16 cellular contexts compared by ENCODE assay signal in the genomic region with DNA sequence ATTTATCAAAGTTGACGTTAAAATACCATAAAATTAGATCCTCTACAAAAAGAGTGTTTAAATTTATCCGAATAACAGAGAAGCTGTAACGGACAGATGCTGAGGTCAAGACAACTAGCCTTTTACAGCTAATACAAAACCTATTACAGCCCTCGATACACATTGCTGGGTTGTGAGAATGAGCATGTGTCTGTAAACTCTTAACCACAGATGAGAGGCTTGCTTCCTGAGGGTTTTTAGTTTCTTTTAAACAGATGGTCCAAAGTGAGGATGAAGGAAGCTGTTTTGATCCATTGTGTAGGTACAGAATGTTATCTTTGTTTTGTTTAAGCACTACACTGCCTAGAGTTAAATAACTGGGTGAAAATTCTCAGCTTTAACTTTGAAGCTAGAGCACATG.
DNase-seq lines count a peak whose midpoint lies in the region; ATAC-seq, FAIRE-seq and TF ChIP-seq lines count a peak whose summit lies in the region.
"Had no signal": no experiment of that assay in that cellular context is flagged by ENCODE, and none has a peak within 500 bp of the region (broad histone marks: within the 10 kb centered on the region; RNA-seq: fewer than 3 reads in every experiment).

No MANE protein-coding gene starts in this region.

- peak overlapping the region; percentile 43 for H3K4me3 Mint-ChIP-seq in glutamatergic neuron (ENCODE audit: unreplicated experiment)
- H3K4me3 Mint-ChIP-seq: activated CD4-positive, alpha-beta T cell treated with anti-CD3 and anti-CD28 coated beads, Interleukin-2, amount 10 ng/mL, durations not matched to agents 7 days and 5 days; activated T-helper 17 cell treated with anti-CD3 and anti-CD28 coated beads, Interleukin-2, amount 50 U/mL, for 72 hours; stimulated activated effector memory CD8-positive, alpha-beta T cell treated with anti-CD3 and anti-CD28 coated beads, Interleukin-12 subunit alpha, Interleukin-12 subunit beta, amount 100 ng/mL, for 72 hours; T-helper 2 cell treated with Interferon-gamma antibody and Interleukin-4, amounts not matched to agents 5 μg/mL and 100 μg/mL, for 36 hours had no signal

- no peaks in the 10 kb centered on the region for H3K27me3 Mint-ChIP-seq in glutamatergic neuron (ENCODE audit: unreplicated experiment)
- H3K27me3 Mint-ChIP-seq: activated CD4-positive, alpha-beta T cell treated with anti-CD3 and anti-CD28 coated beads, Interleukin-2, amount 10 ng/mL, durations not matched to agents 7 days and 5 days had no signal

- H3K4me1 Mint-ChIP-seq in glutamatergic neuron (ENCODE audit: low read depth, unreplicated experiment): peaks cover 65% of the 10 kb centered on the region
- H3K4me1 Mint-ChIP-seq: activated T-helper 17 cell treated with anti-CD3 and anti-CD28 coated beads, Interleukin-2, amount 50 U/mL, for 72 hours; stimulated activated effector memory CD8-positive, alpha-beta T cell treated with anti-CD3 and anti-CD28 coated beads, Interleukin-12 subunit alpha, Interleukin-12 subunit beta, amount 100 ng/mL, for 72 hours had no signal

- DNase-seq in GM18507 (ENCODE audit: extremely low spot score, insufficient read length, low read depth): no peak
- DNase-seq in NCI-H82 treated with DMSO at 0.1 percent for 48 hours (lab: John Stamatoyannopoulos, UW; ENCODE audit: unreplicated experiment): peak; percentile 90
- DNase-seq in glutamatergic neuron: no peak
- DNase-seq in SHP77 (lab: John Stamatoyannopoulos, UW): no peak
- no peak for DNase-seq in urothelium cell line (ENCODE audit: low spot score)
- no peak for DNase-seq in left lung
- no peak for DNase-seq in GM10248 (ENCODE audit: extremely low spot score)
- DNase-seq: activated CD4-positive, alpha-beta T cell treated with anti-CD3 and anti-CD28 coated beads, Interleukin-2, amount 10 ng/mL, durations not matched to agents 7 days and 5 days; anterior cingulate cortex; BE2C; retina; stimulated activated CD4-positive, alpha-beta T cell treated with anti-CD3 and anti-CD28 coated beads, Interleukin-2, amount 100 ng/mL, for 48 hours had no signal

- peak overlapping the region; percentile 94 for H3K27ac Mint-ChIP-seq in glutamatergic neuron (ENCODE audit: unreplicated experiment)
- H3K27ac Mint-ChIP-seq: activated CD4-positive, alpha-beta T cell treated with anti-CD3 and anti-CD28 coated beads, Interleukin-2, amount 10 ng/mL, durations not matched to agents 7 days and 5 days; activated T-helper 17 cell treated with anti-CD3 and anti-CD28 coated beads, Interleukin-2, amount 50 U/mL, for 72 hours; stimulated activated effector memory CD8-positive, alpha-beta T cell treated with anti-CD3 and anti-CD28 coated beads, Interleukin-12 subunit alpha, Interleukin-12 subunit beta, amount 100 ng/mL, for 72 hours; T-helper 2 cell treated with Interferon-gamma antibody and Interleukin-4, amounts not matched to agents 5 μg/mL and 100 μg/mL, for 36 hours had no signal

- H3K4me1 ChIP-seq in left lung: no peaks in the 10 kb centered on the region

- POLR2A ChIA-PET in GM10248 (lab: Yijun Ruan, JAX): no interaction called here

- H3K9me3 Mint-ChIP-seq in glutamatergic neuron (ENCODE audit: unreplicated experiment): peaks cover 10% of the 10 kb centered on the region
- H3K9me3 Mint-ChIP-seq: activated CD4-positive, alpha-beta T cell treated with anti-CD3 and anti-CD28 coated beads, Interleukin-2, amount 10 ng/mL, durations not matched to agents 7 days and 5 days; activated T-helper 17 cell treated with anti-CD3 and anti-CD28 coated beads, Interleukin-2, amount 50 U/mL, for 72 hours; stimulated activated effector memory CD8-positive, alpha-beta T cell treated with anti-CD3 and anti-CD28 coated beads, Interleukin-12 subunit alpha, Interleukin-12 subunit beta, amount 100 ng/mL, for 72 hours; T-helper 2 cell treated with Interferon-gamma antibody and Interleukin-4, amounts not matched to agents 5 μg/mL and 100 μg/mL, for 36 hours had no signal

- intact Hi-C loops in left lung (cut with DNase I): no loop called here

- FAIRE-seq in GM18507 (lab: Jason Lieb, UNC): peak; percentile 76
- FAIRE-seq in urothelium cell line (lab: Jason Lieb, UNC): no peak

- H3K4me3 ChIP-seq in left lung: no peak overlapping the region

- TF ChIP-seq CTCF in glutamatergic neuron (IDR thresholded peaks at IDR 0.05; ENCODE audit: partially characterized antibody, unreplicated experiment): no peak
- no peak for TF ChIP-seq CTCF in left lung (IDR thresholded peaks at IDR 0.05)
- TF ChIP-seq CTCF in GM10248 (IDR thresholded peaks at IDR 0.05; ENCODE audit: control extremely low read depth, extremely low read depth, low read depth, missing control alignments): no peak

- no peaks in the 10 kb centered on the region for H3K9me3 ChIP-seq in left lung
- H3K9me3 ChIP-seq: BE2C had no signal

- H3K27me3 ChIP-seq in left lung: no peaks in the 10 kb centered on the region
- H3K27me3 ChIP-seq: BE2C had no signal

- CTCF ChIA-PET in GM10248 (lab: Yijun Ruan, JAX): interaction anchor here (1.4 to 1.7 kb wide), 2 partner anchors 12 to 20 kb away, joined by 3 to 4 read pairs; no protein-coding TSS in a partner anchor

- peaks cover 9% of the 10 kb centered on the region for H3K36me3 Mint-ChIP-seq in glutamatergic neuron (ENCODE audit: unreplicated experiment)
- H3K36me3 Mint-ChIP-seq: stimulated activated effector memory CD8-positive, alpha-beta T cell treated with anti-CD3 and anti-CD28 coated beads, Interleukin-12 subunit alpha, Interleukin-12 subunit beta, amount 100 ng/mL, for 72 hours had no signal

- peak; percentile 78 for ATAC-seq in HG03135 (IDR thresholded peaks at IDR 0.05; ENCODE audit: unreplicated experiment)
- ATAC-seq in left lung: no peak
- ATAC-seq: activated T-helper 17 cell treated with anti-CD3 and anti-CD28 coated beads, Interleukin-2, amount 50 U/mL, for 72 hours; stimulated activated effector memory CD8-positive, alpha-beta T cell treated with anti-CD3 and anti-CD28 coated beads, Interleukin-12 subunit alpha, Interleukin-12 subunit beta, amount 100 ng/mL, for 72 hours had no signal

- no peaks in the 10 kb centered on the region for H3K36me3 ChIP-seq in left lung
- H3K36me3 ChIP-seq: BE2C had no signal

- H3K27ac ChIP-seq in left lung: no peak overlapping the region
